ENCODE assay signal across 11 cellular contexts in the genomic region with DNA sequence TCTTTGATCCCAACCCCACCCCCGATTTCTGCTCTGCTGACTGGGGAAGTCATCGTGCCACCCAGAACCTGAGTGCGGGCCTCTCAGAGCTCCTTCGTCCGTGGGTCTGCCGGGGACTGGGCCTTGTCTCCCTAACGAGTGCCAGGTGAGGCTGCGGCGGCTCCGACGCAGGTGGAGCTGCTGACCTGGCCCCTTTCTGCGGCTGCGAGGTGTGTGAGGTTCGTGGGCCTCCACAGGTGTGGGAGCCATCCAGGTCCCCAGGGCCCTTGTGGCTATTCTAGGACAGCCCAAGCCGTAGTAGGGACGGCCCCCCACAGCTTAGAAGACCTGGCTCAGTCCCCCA. TPM values are rescaled to one million over a fixed set of nuclear protein-coding genes. Genes with fewer than 3 reads are reported as not detected.
DNase-seq lines count a peak whose midpoint lies in the region; ATAC-seq and TF ChIP-seq lines count a peak whose summit lies in the region.
"Had no signal": no experiment of that assay in that cellular context is flagged by ENCODE, and none has a peak within 500 bp of the region (broad histone marks: within the 10 kb centered on the region; RNA-seq: fewer than 3 reads in every experiment).

No MANE protein-coding gene starts in this region.

- no peak overlapping the region for H3K18ac ChIP-seq in mesendoderm (ENCODE audit: low read length)

- H3K4ac ChIP-seq in mesendoderm (ENCODE audit: low read depth, low read length), result no peak overlapping the region

- peaks cover 39% of the 10 kb centered on the region for H3K36me3 ChIP-seq in left ventricle myocardium inferior
- H3K36me3 ChIP-seq in adrenal gland (replicated peaks in 1 of 2), result peaks cover 0 to 46% of the 10 kb centered on the region in 2 donors
- H3K36me3 ChIP-seq in mesendoderm (ENCODE audit: control insufficient read depth, insufficient read depth, low read length), result peaks cover 14% of the 10 kb centered on the region

- ATAC-seq in left cardiac atrium (no peak), GM18520 (IDR thresholded peaks at IDR 0.05; ENCODE audit: unreplicated experiment) (no peak)

- H3K4me1 Mint-ChIP-seq in type B pancreatic cell (ENCODE audit: unreplicated experiment), result no peaks in the 10 kb centered on the region

- H3K4me1 ChIP-seq in left ventricle myocardium inferior (peaks cover 55% of the 10 kb centered on the region), adrenal gland (replicated peaks in 1 of 2) (peaks cover 28 to 32% of the 10 kb centered on the region in 2 donors), mesendoderm (ENCODE audit: control insufficient read depth, low read depth, low read length) (peaks cover 6% of the 10 kb centered on the region)

- H3K79me1 ChIP-seq in mesendoderm (ENCODE audit: low read length), result peaks cover 14% of the 10 kb centered on the region

- no peak overlapping the region for H4K8ac ChIP-seq in mesendoderm (ENCODE audit: low read depth, low read length)

- TF ChIP-seq CTCF in left ventricle myocardium inferior (IDR thresholded peaks at IDR 0.05; ENCODE audit: borderline replicate concordance) (no peak), adrenal gland (IDR thresholded peaks at IDR 0.05) (no peak), type B pancreatic cell (conservative IDR thresholded peaks at IDR 0.05) (no peak)

- peaks cover 63% of the 10 kb centered on the region for H3K79me2 ChIP-seq in mesendoderm (ENCODE audit: control insufficient read depth, insufficient read depth, low read length)

- H3K36me3 Mint-ChIP-seq in type B pancreatic cell, result peaks cover 7% of the 10 kb centered on the region

- H3K9me3 Mint-ChIP-seq in type B pancreatic cell, result no peaks in the 10 kb centered on the region

- DNase-seq in left ventricle myocardium inferior, result no peak
- DNase-seq in left cardiac atrium, result no peak
- DNase-seq in adrenal gland, result no peak
- no peak for DNase-seq in mesendoderm
- DNase-seq in type B pancreatic cell (ENCODE audit: extremely low spot score, unreplicated experiment), result no peak
- DNase-seq in NCI-H526 treated with DMSO at 0.1 percent for 48 hours (lab: John Stamatoyannopoulos, UW), result no peak
- DNase-seq in substantia nigra (lab: John Stamatoyannopoulos, UW), result no peak
- DNase-seq: NCI-H1930; stimulated activated CD4-positive, alpha-beta T cell treated with anti-CD3 and anti-CD28 coated beads, Interleukin-12 subunit alpha, Interleukin-12 subunit beta, amount 100 ng/mL, for 4 hours had no signal

- TF ChIP-seq POLR2A in adrenal gland (IDR thresholded peaks at IDR 0.05), result no peak

- H3K4me3 ChIP-seq in left ventricle myocardium inferior (peak overlapping the region; percentile 95), adrenal gland (peak overlapping the region in 1 of 4 donors; percentile 92), mesendoderm (ENCODE audit: low read length) (no peak overlapping the region)

- no peak overlapping the region for H3K9ac ChIP-seq in mesendoderm (ENCODE audit: low read length)

- no peaks in the 10 kb centered on the region for H3K27me3 Mint-ChIP-seq in type B pancreatic cell

- peak overlapping the region; percentile 25 for H3K56ac ChIP-seq in mesendoderm (ENCODE audit: low read length)

- WGBS in adrenal gland, 4 donors, result 60 to 62% methylated on average over 16 of the region's 16 CpGs; no CpG with 5 or more reads in 2 of the 4 donors
- WGBS in mesendoderm (ENCODE audit: extremely low coverage, insufficient coverage, low lambda C conversion rate), result no CpG with 5 or more reads among the region's 16 CpGs

- H3K27ac ChIP-seq in left ventricle myocardium inferior (replicated peaks), result peak overlapping the region; percentile 100
- peak overlapping the region in 4 of 5 donors; percentile 43 to 100 (median 96) for H3K27ac ChIP-seq in adrenal gland
- no peak overlapping the region for H3K27ac ChIP-seq in mesendoderm (ENCODE audit: low read depth, low read length)
- H3K27ac ChIP-seq in substantia nigra (ENCODE audit: low read depth, low read length, poor library complexity, severe bottlenecking), result no peak overlapping the region

- H3K23ac ChIP-seq in mesendoderm (ENCODE audit: low read length), result no peak overlapping the region

- H3K4me3 Mint-ChIP-seq in type B pancreatic cell, result peak overlapping the region; percentile 73

- H2AK5ac ChIP-seq in mesendoderm (ENCODE audit: low read length), result no peak overlapping the region

- H3K27me3 ChIP-seq in left ventricle myocardium inferior (ENCODE audit: low read depth) (no peaks in the 10 kb centered on the region), adrenal gland (no peaks in the 10 kb centered on the region), mesendoderm (ENCODE audit: insufficient read depth, low read length, poor library complexity) (no peaks in the 10 kb centered on the region)

- no peak overlapping the region for H2BK120ac ChIP-seq in mesendoderm (ENCODE audit: low read depth, low read length)

- no peak overlapping the region for H2BK15ac ChIP-seq in mesendoderm (replicated peaks; ENCODE audit: low read depth)

- H3K9me3 ChIP-seq in left ventricle myocardium inferior (replicated peaks) (no peaks in the 10 kb centered on the region), adrenal gland (replicated peaks in 1 of 3) (no peaks in the 10 kb centered on the region)

- H3K4me2 ChIP-seq in mesendoderm (ENCODE audit: low read length), result no peak overlapping the region

- H3K27ac Mint-ChIP-seq in type B pancreatic cell, result no peak overlapping the region

- H4K5ac ChIP-seq in mesendoderm (ENCODE audit: low read length), result no peak overlapping the region

- intact Hi-C loops in left ventricle myocardium inferior (cut with micrococcal nuclease), result no loop called here
- intact Hi-C loops in left cardiac atrium (cut with DNase I), result no loop called here
- intact Hi-C loops in adrenal gland (cut with DNase I), result loop anchor here (5.0 to 10.0 kb wide), 3 partner anchors 40 to 102 kb away; a partner anchor contains a TSS

- H2BK5ac ChIP-seq in mesendoderm (ENCODE audit: low read length), result no peak overlapping the region

RNA-seq across cellular contexts. Expression of a gene that starts 3.0 kb away (rescaled TPM):
- total RNA-seq in left ventricle myocardium inferior, result 86.2 TPM
- total RNA-seq in left cardiac atrium, result 10 to 100 TPM; 74.3 to 80.8 TPM
- total RNA-seq in adrenal gland, result 100 to 1,000 TPM in 4 of 8 donors, 10 to 100 TPM in 4; 54.6 to 142 (median 105) TPM
- 100 to 1,000 TPM in 1 of 3 donors, 10 to 100 TPM in 2; 61.9 to 203 (median 70.1) TPM for polyA plus RNA-seq in adrenal gland
- 247 TPM for polyA plus RNA-seq in mesendoderm (2013, experiment 1 of 2)
- 242 TPM for polyA plus RNA-seq in mesendoderm (2013, experiment 2 of 2)
- 157 and 170 TPM in 2 replicates for total RNA-seq in type B pancreatic cell (ENCODE audit: low replicate concordance)

RNA-seq across cellular contexts. Expression of a gene that starts 21.0 kb away (rescaled TPM):
- total RNA-seq in left ventricle myocardium inferior (3.9 TPM), left cardiac atrium (1 to 10 TPM in 1 of 2 donors, under 1 TPM in 1; 0.99 to 2.7 TPM), adrenal gland (10 to 100 TPM in 4 of 8 donors, 1 to 10 TPM in 3, under 1 TPM in 1; 0.79 to 25.4 (median 14.9) TPM), type B pancreatic cell (ENCODE audit: low replicate concordance) (5.0 and 6.9 TPM in 2 replicates)
- 100 to 1,000 TPM in 1 of 3 donors, 10 to 100 TPM in 2; 11.9 to 129 (median 20.7) TPM for polyA plus RNA-seq in adrenal gland
- 1.7 TPM for polyA plus RNA-seq in mesendoderm (2013, experiment 1 of 2)
- 1.3 TPM for polyA plus RNA-seq in mesendoderm (2013, experiment 2 of 2)

RNA-seq across cellular contexts. Expression of a gene that starts 39.2 kb away (rescaled TPM):
- total RNA-seq in left ventricle myocardium inferior, result 54.9 TPM
- 10 to 100 TPM; 44.5 to 59.1 TPM for total RNA-seq in left cardiac atrium
- total RNA-seq in adrenal gland, result 100 to 1,000 TPM in 3 of 8 donors, 10 to 100 TPM in 5; 49.8 to 258 (median 76.1) TPM
- polyA plus RNA-seq in adrenal gland, result 10 to 100 TPM; 13.7 to 42.8 (median 39.2) TPM
- polyA plus RNA-seq in mesendoderm (2013, experiment 1 of 2), result 34.0 TPM
- polyA plus RNA-seq in mesendoderm (2013, experiment 2 of 2), result 35.7 TPM
- 53.1 and 54.0 TPM in 2 replicates for total RNA-seq in type B pancreatic cell (ENCODE audit: low replicate concordance)

RNA-seq across cellular contexts. Expression of a gene that starts 39.3 kb away (rescaled TPM):
- total RNA-seq in left ventricle myocardium inferior (31.8 TPM), left cardiac atrium (10 to 100 TPM; 44.1 to 44.3 TPM), adrenal gland (100 to 1,000 TPM; 213 to 332 (median 284) TPM), type B pancreatic cell (ENCODE audit: low replicate concordance) (55.6 and 68.5 TPM in 2 replicates)
- polyA plus RNA-seq in adrenal gland, result 100 to 1,000 TPM in 2 of 3 donors, 10 to 100 TPM in 1; 95.9 to 659 (median 362) TPM
- polyA plus RNA-seq in mesendoderm (2013, experiment 1 of 2), result 10.4 TPM
- polyA plus RNA-seq in mesendoderm (2013, experiment 2 of 2), result 10.1 TPM

RNA-seq across cellular contexts. Expression of a gene that starts 56.6 kb away (rescaled TPM):
- total RNA-seq in left ventricle myocardium inferior (not detected), left cardiac atrium (under 1 TPM in 1 of 2 donors, not detected in 1; 0.91 TPM), adrenal gland (not detected), type B pancreatic cell (ENCODE audit: low replicate concordance) (not detected in 2 replicates)
- polyA plus RNA-seq in adrenal gland, result under 1 TPM in 1 of 3 donors, not detected in 2; 0.24 TPM
- polyA plus RNA-seq in mesendoderm (2013, experiment 1 of 2), result not detected
- polyA plus RNA-seq in mesendoderm (2013, experiment 2 of 2), result not detected
- total RNA-seq: lung microvascular endothelial cell had no signal

Comparison
In these comparisons a context has a peak if more than half of its experiments do, and no peak if none do; other contexts are left out.
1. H3K27ac ChIP-seq: peak in left ventricle myocardium inferior (single experiment) and adrenal gland (4 of 5); none in mesendoderm (single experiment) and substantia nigra (single experiment).
2. intact Hi-C loops: an anchor here in adrenal gland (5.0 to 10.0 kb wide); none called in left ventricle myocardium inferior and left cardiac atrium.